In the genomic region with DNA sequence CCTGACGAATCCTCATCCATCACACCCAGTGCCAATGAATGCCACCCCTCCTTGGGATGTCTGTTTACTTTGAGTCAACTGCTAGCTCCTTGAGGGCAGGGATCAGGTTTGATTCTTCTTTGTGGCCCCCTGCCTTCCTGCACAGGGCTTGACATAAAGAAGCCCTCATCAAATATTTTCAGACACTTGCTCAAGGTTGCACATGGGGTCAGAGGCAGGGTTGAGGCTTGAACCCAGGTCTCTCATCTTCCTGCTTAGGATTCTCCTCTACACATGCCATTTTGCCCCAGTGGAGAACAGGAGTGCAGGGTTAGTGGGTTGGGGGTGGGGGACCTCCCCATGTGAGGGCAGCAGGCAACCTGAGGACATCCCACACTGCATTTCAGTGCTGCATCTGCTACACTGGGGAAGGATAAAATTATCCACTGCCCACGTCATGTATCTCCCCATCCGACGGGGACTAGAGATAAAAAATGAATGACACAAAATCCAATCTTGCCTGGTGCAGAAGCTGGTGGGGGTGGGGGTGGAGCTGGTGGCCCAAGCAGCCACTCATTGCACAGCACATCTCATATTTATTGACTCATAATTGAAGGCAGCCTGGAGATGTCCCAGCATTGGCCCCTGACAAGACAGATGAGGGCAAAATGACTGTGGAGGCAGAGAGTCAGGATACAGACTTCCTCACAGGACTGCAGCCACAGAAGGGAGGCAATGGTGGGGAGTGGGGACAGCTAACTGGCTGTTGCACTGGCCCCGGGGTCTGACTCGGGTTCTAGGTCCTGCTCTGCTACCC, we compare ENCODE assay signal across 1 cellular context.
TF ChIP-seq lines count a peak whose summit lies in the region.

No MANE protein-coding gene starts in this region.

TF ChIP-seq in SK-N-SH, 30 proteins besides CTCF, POLR2A, EP300 and RAD21:
- TF ChIP-seq, protein P1, sequence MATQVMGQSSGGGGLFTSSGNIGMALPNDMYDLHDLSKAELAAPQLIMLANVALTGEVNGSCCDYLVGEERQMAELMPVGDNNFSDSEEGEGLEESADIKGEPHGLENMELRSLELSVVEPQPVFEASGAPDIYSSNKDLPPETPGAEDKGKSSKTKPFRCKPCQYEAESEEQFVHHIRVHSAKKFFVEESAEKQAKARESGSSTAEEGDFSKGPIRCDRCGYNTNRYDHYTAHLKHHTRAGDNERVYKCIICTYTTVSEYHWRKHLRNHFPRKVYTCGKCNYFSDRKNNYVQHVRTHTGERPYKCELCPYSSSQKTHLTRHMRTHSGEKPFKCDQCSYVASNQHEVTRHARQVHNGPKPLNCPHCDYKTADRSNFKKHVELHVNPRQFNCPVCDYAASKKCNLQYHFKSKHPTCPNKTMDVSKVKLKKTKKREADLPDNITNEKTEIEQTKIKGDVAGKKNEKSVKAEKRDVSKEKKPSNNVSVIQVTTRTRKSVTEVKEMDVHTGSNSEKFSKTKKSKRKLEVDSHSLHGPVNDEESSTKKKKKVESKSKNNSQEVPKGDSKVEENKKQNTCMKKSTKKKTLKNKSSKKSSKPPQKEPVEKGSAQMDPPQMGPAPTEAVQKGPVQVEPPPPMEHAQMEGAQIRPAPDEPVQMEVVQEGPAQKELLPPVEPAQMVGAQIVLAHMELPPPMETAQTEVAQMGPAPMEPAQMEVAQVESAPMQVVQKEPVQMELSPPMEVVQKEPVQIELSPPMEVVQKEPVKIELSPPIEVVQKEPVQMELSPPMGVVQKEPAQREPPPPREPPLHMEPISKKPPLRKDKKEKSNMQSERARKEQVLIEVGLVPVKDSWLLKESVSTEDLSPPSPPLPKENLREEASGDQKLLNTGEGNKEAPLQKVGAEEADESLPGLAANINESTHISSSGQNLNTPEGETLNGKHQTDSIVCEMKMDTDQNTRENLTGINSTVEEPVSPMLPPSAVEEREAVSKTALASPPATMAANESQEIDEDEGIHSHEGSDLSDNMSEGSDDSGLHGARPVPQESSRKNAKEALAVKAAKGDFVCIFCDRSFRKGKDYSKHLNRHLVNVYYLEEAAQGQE (IDR thresholded peaks at IDR 0.05; ENCODE audit: low read depth, low read length), result no peak
- no peak for TF ChIP-seq ELF1 (IDR thresholded peaks at IDR 0.05)
- TF ChIP-seq, protein P2, sequence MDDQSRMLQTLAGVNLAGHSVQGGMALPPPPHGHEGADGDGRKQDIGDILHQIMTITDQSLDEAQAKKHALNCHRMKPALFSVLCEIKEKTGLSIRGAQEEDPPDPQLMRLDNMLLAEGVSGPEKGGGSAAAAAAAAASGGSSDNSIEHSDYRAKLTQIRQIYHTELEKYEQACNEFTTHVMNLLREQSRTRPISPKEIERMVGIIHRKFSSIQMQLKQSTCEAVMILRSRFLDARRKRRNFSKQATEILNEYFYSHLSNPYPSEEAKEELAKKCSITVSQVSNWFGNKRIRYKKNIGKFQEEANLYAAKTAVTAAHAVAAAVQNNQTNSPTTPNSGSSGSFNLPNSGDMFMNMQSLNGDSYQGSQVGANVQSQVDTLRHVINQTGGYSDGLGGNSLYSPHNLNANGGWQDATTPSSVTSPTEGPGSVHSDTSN (IDR thresholded peaks at IDR 0.05), result peak; percentile 58
- no peak for TF ChIP-seq GABPA (IDR thresholded peaks at IDR 0.05; ENCODE audit: low read depth)
TF ChIP-seq in SK-N-SH: peak in this region for 1.
